Comparison of ENCODE assay signal across 29 cellular contexts in genomic region chr22:35919002-35919542, GRCh38.
"Had no signal": no experiment of that assay in that cellular context is flagged by ENCODE, and none has a peak within 500 bp of the region (broad histone marks: within the 10 kb centered on the region; RNA-seq: fewer than 3 reads in every experiment).

No MANE protein-coding gene starts in this region.

- H3K9me3 Mint-ChIP-seq: activated CD4-positive, alpha-beta memory T cell treated with anti-CD3 and anti-CD28 coated beads for 36 hours; activated CD4-positive, alpha-beta T cell treated with anti-CD3 and anti-CD28 coated beads, Interleukin-2, amount 10 ng/mL, durations not matched to agents 24 days and 14 days; activated naive CD4-positive, alpha-beta T cell treated with anti-CD3 and anti-CD28 coated beads, Interleukin-2, amount 50 U/mL, for 24 hours; activated T-cell treated with anti-CD3 and anti-CD28 coated beads, Interleukin-2, amount 50 U/mL, for 24 hours; immature natural killer cell; natural killer cell treated with Interleukin-12 subunit alpha and Interleukin-12 subunit beta and Interleukin-15 and Interleukin-18, amount 100 ng/mL, for 72 hours; stimulated activated memory B cell treated with anti-CD40 and anti-IgM and Interleukin-4, amounts not matched to agents 10 μg/mL and 1 μg/mL and 100 μg/mL, for 72 hours; stimulated activated naive CD8-positive, alpha-beta T cell treated with anti-CD3 and anti-CD28 coated beads, Interleukin-15, amount 100 ng/mL, for 72 hours had no signal

- H3K27me3 ChIP-seq: breast epithelium, thyroid gland, upper lobe of right lung had no signal

- H3K27ac Mint-ChIP-seq: activated CD4-positive, alpha-beta memory T cell treated with anti-CD3 and anti-CD28 coated beads for 36 hours; activated CD4-positive, alpha-beta T cell treated with anti-CD3 and anti-CD28 coated beads, Interleukin-2, amount 10 ng/mL, durations not matched to agents 24 days and 14 days; activated naive CD4-positive, alpha-beta T cell treated with anti-CD3 and anti-CD28 coated beads, Interleukin-2, amount 50 U/mL, for 24 hours; activated T-cell treated with anti-CD3 and anti-CD28 coated beads, Interleukin-2, amount 50 U/mL, for 24 hours; immature natural killer cell; natural killer cell treated with Interleukin-12 subunit alpha and Interleukin-12 subunit beta and Interleukin-15 and Interleukin-18, amount 100 ng/mL, for 72 hours; stimulated activated memory B cell treated with anti-CD40 and anti-IgM and Interleukin-4, amounts not matched to agents 10 μg/mL and 1 μg/mL and 100 μg/mL, for 72 hours; stimulated activated naive CD8-positive, alpha-beta T cell treated with anti-CD3 and anti-CD28 coated beads, Interleukin-15, amount 100 ng/mL, for 72 hours had no signal

- ATAC-seq: mucosa of descending colon; natural killer cell treated with Interleukin-12 subunit alpha and Interleukin-12 subunit beta and Interleukin-15 and Interleukin-18, amount 100 ng/mL, for 72 hours; sciatic nerve; stimulated activated memory B cell treated with anti-CD40 and anti-IgM and Interleukin-4, amounts not matched to agents 10 μg/mL and 1 μg/mL and 100 μg/mL, for 72 hours; stimulated activated naive CD8-positive, alpha-beta T cell treated with anti-CD3 and anti-CD28 coated beads, Interleukin-15, amount 100 ng/mL, for 72 hours; upper lobe of right lung had no signal

- H3K4me3 ChIP-seq: breast epithelium, lung, mucosa of descending colon, SK-N-MC, smooth muscle cell, thyroid gland, upper lobe of right lung had no signal

- H3K4me3 Mint-ChIP-seq: activated CD4-positive, alpha-beta memory T cell treated with anti-CD3 and anti-CD28 coated beads for 36 hours; activated CD4-positive, alpha-beta T cell treated with anti-CD3 and anti-CD28 coated beads, Interleukin-2, amount 10 ng/mL, durations not matched to agents 24 days and 14 days; activated naive CD4-positive, alpha-beta T cell treated with anti-CD3 and anti-CD28 coated beads, Interleukin-2, amount 50 U/mL, for 24 hours; activated T-cell treated with anti-CD3 and anti-CD28 coated beads, Interleukin-2, amount 50 U/mL, for 24 hours; immature natural killer cell; natural killer cell treated with Interleukin-12 subunit alpha and Interleukin-12 subunit beta and Interleukin-15 and Interleukin-18, amount 100 ng/mL, for 72 hours; stimulated activated memory B cell treated with anti-CD40 and anti-IgM and Interleukin-4, amounts not matched to agents 10 μg/mL and 1 μg/mL and 100 μg/mL, for 72 hours; stimulated activated naive CD8-positive, alpha-beta T cell treated with anti-CD3 and anti-CD28 coated beads, Interleukin-15, amount 100 ng/mL, for 72 hours had no signal

- H3K4me2 ChIP-seq: smooth muscle cell had no signal

- H3K9me3 ChIP-seq: breast epithelium, mucosa of descending colon, thyroid gland, upper lobe of right lung had no signal

- H3K36me3 ChIP-seq: breast epithelium, thyroid gland, upper lobe of right lung had no signal

- H3K36me3 Mint-ChIP-seq: activated CD4-positive, alpha-beta memory T cell treated with anti-CD3 and anti-CD28 coated beads for 36 hours; activated naive CD4-positive, alpha-beta T cell treated with anti-CD3 and anti-CD28 coated beads, Interleukin-2, amount 50 U/mL, for 24 hours; immature natural killer cell; natural killer cell treated with Interleukin-12 subunit alpha and Interleukin-12 subunit beta and Interleukin-15 and Interleukin-18, amount 100 ng/mL, for 72 hours; stimulated activated memory B cell treated with anti-CD40 and anti-IgM and Interleukin-4, amounts not matched to agents 10 μg/mL and 1 μg/mL and 100 μg/mL, for 72 hours had no signal

- H3K27me3 Mint-ChIP-seq: activated CD4-positive, alpha-beta T cell treated with anti-CD3 and anti-CD28 coated beads, Interleukin-2, amount 10 ng/mL, durations not matched to agents 24 days and 14 days had no signal

- DNase-seq: activated CD4-positive, alpha-beta memory T cell treated with anti-CD3 and anti-CD28 coated beads for 36 hours; activated CD4-positive, alpha-beta T cell treated with anti-CD3 and anti-CD28 coated beads, Interleukin-2, amount 10 ng/mL, durations not matched to agents 24 days and 14 days; activated CD8-positive, alpha-beta memory T cell treated with anti-CD3 and anti-CD28 coated beads, Interleukin-2, amount 50 U/mL, for 48 hours; activated gamma-delta T cell; activated T-cell treated with anti-CD3 and anti-CD28 coated beads, Interleukin-2, amount 50 U/mL, for 24 hours; effector memory CD4-positive, alpha-beta T cell; glutamatergic neuron; immature natural killer cell; kidney; mucosa of descending colon; stimulated activated CD4-positive, alpha-beta T cell treated with anti-CD3 and anti-CD28 coated beads, Interleukin-1b, Interleukin-23, amount 100 ng/mL, for 48 hours; stimulated activated CD4-positive, alpha-beta T cell treated with anti-CD3 and anti-CD28 coated beads, Interleukin-4, amount 100 ng/mL, for 4 hours; stimulated activated CD8-positive, alpha-beta memory T cell treated with anti-CD3 and anti-CD28 coated beads, Interleukin-4, amount 100 ng/mL, for 48 hours; stimulated activated naive CD8-positive, alpha-beta T cell treated with anti-CD3 and anti-CD28 coated beads, Interleukin-15, amount 100 ng/mL, for 72 hours; T-helper 9 cell; thyroid gland; upper lobe of right lung had no signal

- H3K27ac ChIP-seq: SK-N-MC, upper lobe of right lung, VCaP had no signal

- FAIRE-seq: colon, frontal cortex, kidney, TTC549 had no signal
